8 cellular contexts compared by ENCODE assay signal in the genomic region with DNA sequence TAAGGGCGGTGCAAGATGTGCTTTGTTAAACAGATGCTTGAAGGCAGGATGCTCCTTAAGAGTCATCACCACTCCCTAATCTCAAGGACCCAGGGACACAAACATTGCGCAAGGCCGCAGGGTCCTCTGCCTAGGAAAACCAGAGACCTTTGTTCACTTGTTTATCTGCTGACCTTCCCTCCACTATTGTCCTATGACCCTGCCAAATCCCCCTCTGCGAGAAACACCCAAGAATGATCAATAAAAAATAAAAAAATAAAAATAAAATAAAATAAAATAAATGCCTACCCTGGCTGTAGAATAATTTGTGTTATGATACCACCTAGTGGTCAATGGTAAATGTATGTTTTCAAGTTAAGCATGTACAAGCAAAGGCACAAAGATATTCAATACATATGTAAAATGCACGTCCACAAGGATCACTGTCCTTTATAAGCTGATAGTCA. TPM values are rescaled to one million over a fixed set of nuclear protein-coding genes. Genes with fewer than 3 reads are reported as not detected.
DNase-seq lines count a peak whose midpoint lies in the region; ATAC-seq and TF ChIP-seq lines count a peak whose summit lies in the region.
"Not testable (repeated sequence)": the region's sequence is repeated elsewhere in the genome, so short reads cannot be mapped to it uniquely, and the experiment has no call there.

No MANE protein-coding gene starts in this region.

- not testable (repeated sequence) for H3K9me2 ChIP-seq in MM.1S (replicated peaks; ENCODE audit: insufficient read depth, low read length)

- H3K9ac ChIP-seq in MM.1S (ENCODE audit: low read length) = not testable (repeated sequence)

- H4K20me1 ChIP-seq in MM.1S (ENCODE audit: insufficient read depth, low read length) = not testable (repeated sequence)

- DNase-seq in AG20443 (ENCODE audit: low spot score) = peak; percentile 51
- peak; percentile 51 for DNase-seq in MM.1S
- DNase-seq in OCI-M1 (lab: John Stamatoyannopoulos, UW) = peak; percentile 75
- DNase-seq in amniotic epithelial cell (ENCODE audit: low read depth) = peak; percentile 43
- peak; percentile 65 for DNase-seq in fibroblast of mammary gland (ENCODE audit: low read depth)
- DNase-seq in left lung, gastrocnemius medialis: not testable (repeated sequence)

- H3K4me3 ChIP-seq in MM.1S (ENCODE audit: low read length); fibroblast of mammary gland (ENCODE audit: control insufficient read depth, low read depth, low read length); left lung; gastrocnemius medialis: not testable (repeated sequence)

- H3F3A ChIP-seq in MM.1S (ENCODE audit: insufficient read depth, low read length) = not testable (repeated sequence)

- not testable (repeated sequence) for TF ChIP-seq POLR2A in gastrocnemius medialis (IDR thresholded peaks at IDR 0.05)

- in situ Hi-C loops in gastrocnemius medialis (cut with MboI; ENCODE audit: low sequenced_read_pairs in 4 of 4) = loop anchor here (5.0 to 25.0 kb wide), 5 partner anchors 147 to 370 kb away; a partner anchor contains a TSS

- peak; percentile 57 for ATAC-seq in GM18867 (IDR thresholded peaks at IDR 0.05; ENCODE audit: unreplicated experiment)
- ATAC-seq in left lung = peak; percentile 93
- peak; percentile 41 to 45 for ATAC-seq in gastrocnemius medialis

- H3K27me3 ChIP-seq in MM.1S (replicated peaks; ENCODE audit: insufficient read depth, low read length); left lung; gastrocnemius medialis: not testable (repeated sequence)

- not testable (repeated sequence) for H3K79me2 ChIP-seq in MM.1S (ENCODE audit: low read length)

- not testable (repeated sequence) for H3K36me3 ChIP-seq in MM.1S (replicated peaks; ENCODE audit: insufficient read depth, low read length); left lung; gastrocnemius medialis

- not testable (repeated sequence) for H3K27ac ChIP-seq in MM.1S (ENCODE audit: low read length); left lung; gastrocnemius medialis

- H3K9me3 ChIP-seq in MM.1S (replicated peaks; ENCODE audit: insufficient read depth, low read length); left lung; gastrocnemius medialis: not testable (repeated sequence)

- not testable (repeated sequence) for H3K4me2 ChIP-seq in MM.1S (ENCODE audit: low read depth, low read length)

- TF ChIP-seq CTCF in MM.1S (IDR thresholded peaks at IDR 0.05; ENCODE audit: low read length) = peak; percentile 33
- peak; percentile 45 for TF ChIP-seq CTCF in fibroblast of mammary gland (conservative IDR thresholded peaks at IDR 0.05; ENCODE audit: control insufficient read depth, insufficient read depth, low read depth, low read length)
- peak; percentile 40 to 62 for TF ChIP-seq CTCF in left lung (IDR thresholded peaks at IDR 0.05)
- peak; percentile 40 to 56 (median 48) for TF ChIP-seq CTCF in gastrocnemius medialis (IDR thresholded peaks at IDR 0.05 in 4 of 5, conservative IDR thresholded peaks at IDR 0.05 in 1 of 5)

- H2AFZ ChIP-seq in MM.1S (ENCODE audit: low read length) = not testable (repeated sequence)

- intact Hi-C loops in left lung (cut with DNase I) (loop anchor here in 1 of 2 donors (5.0 kb wide), 1 partner anchor 152 kb away; no protein-coding TSS in a partner anchor), gastrocnemius medialis (cut with DNase I; ENCODE audit: low total_unique reads) (loop anchor here (1.0 to 10.0 kb wide), 2 partner anchors 154 to 290 kb away; no protein-coding TSS in a partner anchor)

- H3K4me1 ChIP-seq in MM.1S (ENCODE audit: low read length); left lung; gastrocnemius medialis: not testable (repeated sequence)

RNA-seq across cellular contexts. Expression of a gene that starts 20.3 kb away (rescaled TPM):
- total RNA-seq in left lung (10 to 100 TPM; 27.8 to 37.1 TPM), gastrocnemius medialis (10 to 100 TPM; 10.2 to 16.8 (median 10.9) TPM)

Comparison
In these comparisons a context has a peak if more than half of its experiments do, and no peak if none do; other contexts are left out.
1. ATAC-seq: peak in every context shown above with its lines; median percentile 93 in left lung; 57 in GM18867; 43 in gastrocnemius medialis.